In the genomic region with DNA sequence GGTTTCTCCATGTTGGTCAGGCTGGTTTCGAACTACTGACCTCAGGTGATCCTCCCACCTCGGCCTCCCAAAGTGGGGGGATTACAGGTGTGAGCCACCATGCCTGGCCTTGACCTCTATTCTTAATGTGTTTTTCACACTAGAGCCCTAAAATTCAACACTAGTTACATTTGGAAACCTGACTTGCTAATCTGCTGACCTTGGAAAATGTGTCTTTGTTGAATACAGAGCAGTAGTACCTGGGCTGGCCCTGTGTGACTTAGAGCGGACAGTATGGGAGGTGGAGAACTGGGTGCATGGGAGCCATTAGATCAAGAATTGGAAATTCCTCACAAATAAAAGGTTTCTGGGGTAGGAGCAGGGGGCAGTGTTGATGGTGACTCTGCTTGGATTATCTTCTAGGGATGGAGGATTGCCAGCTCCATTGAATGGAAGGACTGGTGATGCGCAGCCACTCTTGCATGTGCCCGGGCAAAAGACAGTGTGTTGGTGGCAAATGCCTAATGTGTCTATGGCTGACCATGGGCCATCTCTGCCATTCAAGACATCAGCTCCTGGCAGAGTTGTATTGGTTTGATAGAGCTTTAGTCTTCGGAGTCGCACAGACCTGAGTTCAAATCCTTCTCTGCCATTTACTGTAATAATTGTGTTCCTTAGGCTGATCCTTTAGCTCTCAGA, we compare ENCODE assay signal across 19 cellular contexts. TPM values are rescaled to one million over a fixed set of nuclear protein-coding genes. Genes with fewer than 3 reads are reported as not detected.
DNase-seq lines count a peak whose midpoint lies in the region; ATAC-seq and TF ChIP-seq lines count a peak whose summit lies in the region.
"Had no signal": no experiment of that assay in that cellular context is flagged by ENCODE, and none has a peak within 500 bp of the region (broad histone marks: within the 10 kb centered on the region; RNA-seq: fewer than 3 reads in every experiment).

No MANE protein-coding gene starts in this region.

- peaks cover 82% of the 10 kb centered on the region for H4K20me1 ChIP-seq in osteoblast (ENCODE audit: insufficient read depth, low read length)

- POLR2A ChIA-PET in CD8-positive, alpha-beta memory T cell (lab: Charles Lee), result no interaction called here
- POLR2A ChIA-PET in naive thymus-derived CD4-positive, alpha-beta T cell (lab: Charles Lee), result no interaction called here

- no peak overlapping the region for H3K4me3 Mint-ChIP-seq in activated T-cell treated with anti-CD3 and anti-CD28 coated beads, Interleukin-2, amount 50 U/mL, for 24 hours
- H3K4me3 Mint-ChIP-seq in CD8-positive, alpha-beta memory T cell, result no peak overlapping the region
- H3K4me3 Mint-ChIP-seq in brain, result no peak overlapping the region
- peak overlapping the region in 1 of 10 donors; percentile 10 for H3K4me3 Mint-ChIP-seq in naive thymus-derived CD4-positive, alpha-beta T cell
- no peak overlapping the region for H3K4me3 Mint-ChIP-seq in activated T-helper 2 cell treated with anti-CD3 and anti-CD28 coated beads, Interferon-gamma antibody, Interleukin-2, Interleukin-4, amounts not matched to agents 10 μg/mL and 5 μg/mL and 100 μg/mL, durations not matched to agents 14 hours and 24 hours and 36 hours (ENCODE audit: low read depth)
- no peak overlapping the region for H3K4me3 Mint-ChIP-seq in HFFc6
- H3K4me3 Mint-ChIP-seq: CD8-positive, alpha-beta T cell had no signal

- H3K79me2 ChIP-seq in osteoblast (ENCODE audit: insufficient read depth, low read length), result peaks cover 88% of the 10 kb centered on the region

- H3K9me3 ChIP-seq in CD8-positive, alpha-beta memory T cell (ENCODE audit: low read length), result no peaks in the 10 kb centered on the region
- no peaks in the 10 kb centered on the region for H3K9me3 ChIP-seq in naive thymus-derived CD4-positive, alpha-beta T cell (ENCODE audit: control insufficient read depth in 2 of 3, low read length in 3 of 3)
- no peaks in the 10 kb centered on the region for H3K9me3 ChIP-seq in osteoblast (ENCODE audit: low read depth, low read length)
- H3K9me3 ChIP-seq: BE2C had no signal

- no peak overlapping the region for H3K4me2 ChIP-seq in osteoblast (ENCODE audit: insufficient read depth, low read length)
- H3K4me2 ChIP-seq: PC-9 had no signal

- H3K36me3 Mint-ChIP-seq in activated T-cell treated with anti-CD3 and anti-CD28 coated beads, Interleukin-2, amount 50 U/mL, for 24 hours (ENCODE audit: low read depth), result peaks cover 41% of the 10 kb centered on the region
- peaks cover 0 to 35% (median 2%) of the 10 kb centered on the region in 3 donors for H3K36me3 Mint-ChIP-seq in CD8-positive, alpha-beta memory T cell
- H3K36me3 Mint-ChIP-seq in brain, result peaks cover 14% of the 10 kb centered on the region
- H3K36me3 Mint-ChIP-seq in naive thymus-derived CD4-positive, alpha-beta T cell, result peaks cover 0 to 20% (median 5%) of the 10 kb centered on the region in 5 donors
- peaks cover 9% of the 10 kb centered on the region for H3K36me3 Mint-ChIP-seq in activated T-helper 2 cell treated with anti-CD3 and anti-CD28 coated beads, Interferon-gamma antibody, Interleukin-2, Interleukin-4, amounts not matched to agents 10 μg/mL and 5 μg/mL and 100 μg/mL, durations not matched to agents 14 hours and 24 hours and 36 hours (ENCODE audit: low read depth)
- no peaks in the 10 kb centered on the region for H3K36me3 Mint-ChIP-seq in HFFc6 (ENCODE audit: low read depth)

- intact Hi-C loops in naive thymus-derived CD4-positive, alpha-beta T cell (cut with micrococcal nuclease), result no loop called here
- intact Hi-C loops in activated T-helper 2 cell treated with anti-CD3 and anti-CD28 coated beads, Interferon-gamma antibody, Interleukin-2, Interleukin-4, amounts not matched to agents 10 μg/mL and 5 μg/mL and 100 μg/mL, durations not matched to agents 14 hours and 24 hours and 36 hours (cut with micrococcal nuclease), result no loop called here

- no peak for ATAC-seq in naive thymus-derived CD4-positive, alpha-beta T cell
- ATAC-seq: CD8-positive, alpha-beta T cell had no signal

- H2AFZ ChIP-seq in osteoblast (ENCODE audit: low read length), result no peak overlapping the region
- H2AFZ ChIP-seq: PC-9 had no signal

- H3K27me3 ChIP-seq in CD8-positive, alpha-beta memory T cell (ENCODE audit: insufficient read depth, low read length, poor library complexity, severe bottlenecking), result no peaks in the 10 kb centered on the region
- H3K27me3 ChIP-seq in naive thymus-derived CD4-positive, alpha-beta T cell (ENCODE audit: control insufficient read depth in 2 of 2, insufficient read depth in 2 of 2, low read length in 2 of 2), result no peaks in the 10 kb centered on the region
- no peaks in the 10 kb centered on the region for H3K27me3 ChIP-seq in osteoblast (ENCODE audit: insufficient read depth, low read length)
- H3K27me3 ChIP-seq: BE2C had no signal

- no peaks in the 10 kb centered on the region for H3K27me3 Mint-ChIP-seq in activated T-cell treated with anti-CD3 and anti-CD28 coated beads, Interleukin-2, amount 50 U/mL, for 24 hours
- H3K27me3 Mint-ChIP-seq in CD8-positive, alpha-beta memory T cell, result peaks cover 0 to 3% of the 10 kb centered on the region in 2 donors
- H3K27me3 Mint-ChIP-seq in brain, result no peaks in the 10 kb centered on the region
- no peaks in the 10 kb centered on the region for H3K27me3 Mint-ChIP-seq in naive thymus-derived CD4-positive, alpha-beta T cell
- H3K27me3 Mint-ChIP-seq in activated T-helper 2 cell treated with anti-CD3 and anti-CD28 coated beads, Interferon-gamma antibody, Interleukin-2, Interleukin-4, amounts not matched to agents 10 μg/mL and 5 μg/mL and 100 μg/mL, durations not matched to agents 14 hours and 24 hours and 36 hours (ENCODE audit: low read depth), result no peaks in the 10 kb centered on the region
- H3K27me3 Mint-ChIP-seq in HFFc6 (ENCODE audit: insufficient read depth), result no peaks in the 10 kb centered on the region; the same call in 1 of the 2 replicates

- H3K4me3 ChIP-seq in CD8-positive, alpha-beta memory T cell (ENCODE audit: low read length), result no peak overlapping the region
- no peak overlapping the region for H3K4me3 ChIP-seq in naive thymus-derived CD4-positive, alpha-beta T cell (ENCODE audit: low read length)
- H3K4me3 ChIP-seq in osteoblast (ENCODE audit: insufficient read depth, low read length), result no peak overlapping the region
- H3K4me3 ChIP-seq: PC-9 had no signal

- no peak for DNase-seq in activated T-cell treated with anti-CD3 and anti-CD28 coated beads, Interleukin-2, amount 50 U/mL, for 24 hours
- DNase-seq in activated T-cell treated with anti-CD3 and anti-CD28 coated beads, Interleukin-2, amount 50 U/mL, for 48 hours, result no peak
- no peak for DNase-seq in CD8-positive, alpha-beta memory T cell
- DNase-seq in naive thymus-derived CD4-positive, alpha-beta T cell, result no peak
- no peak for DNase-seq in activated T-helper 2 cell treated with anti-CD3 and anti-CD28 coated beads, Interferon-gamma antibody, Interleukin-2, Interleukin-4, amounts not matched to agents 10 μg/mL and 5 μg/mL and 100 μg/mL, durations not matched to agents 14 hours and 24 hours and 36 hours (ENCODE audit: low spot score)
- DNase-seq in HFFc6, result no peak
- no peak for DNase-seq in osteoblast (ENCODE audit: insufficient read length, low spot score, missing footprints)
- DNase-seq: 8988T; BE2C; CD8-positive, alpha-beta T cell; DMS79 treated with DMSO at 0.1 percent for 48 hours; H7; NCI-H1048; NCI-H2029; NCI-H526 treated with DMSO at 0.1 percent for 48 hours; PC-9; SIG-M5 had no signal

- TF ChIP-seq CTCF in brain (conservative IDR thresholded peaks at IDR 0.05) (no peak), HFFc6 (IDR thresholded peaks at IDR 0.05) (no peak), osteoblast (IDR thresholded peaks at IDR 0.05; ENCODE audit: extremely low read depth, low read depth, low read length) (no peak)

- H3K4me1 Mint-ChIP-seq in activated T-cell treated with anti-CD3 and anti-CD28 coated beads, Interleukin-2, amount 50 U/mL, for 24 hours (ENCODE audit: low read depth), result peaks cover 81% of the 10 kb centered on the region
- H3K4me1 Mint-ChIP-seq in CD8-positive, alpha-beta memory T cell, result peaks cover 80 to 96% (median 95%) of the 10 kb centered on the region in 3 donors
- H3K4me1 Mint-ChIP-seq in brain (peaks cover 63% of the 10 kb centered on the region), HFFc6 (ENCODE audit: low read depth) (peaks cover 10% of the 10 kb centered on the region)
- peaks cover 33 to 98% (median 92%) of the 10 kb centered on the region in 7 donors for H3K4me1 Mint-ChIP-seq in naive thymus-derived CD4-positive, alpha-beta T cell
- H3K4me1 Mint-ChIP-seq in activated T-helper 2 cell treated with anti-CD3 and anti-CD28 coated beads, Interferon-gamma antibody, Interleukin-2, Interleukin-4, amounts not matched to agents 10 μg/mL and 5 μg/mL and 100 μg/mL, durations not matched to agents 14 hours and 24 hours and 36 hours (ENCODE audit: low read depth), result peaks cover 10% of the 10 kb centered on the region

- peaks cover 31% of the 10 kb centered on the region for H3K4me1 ChIP-seq in CD8-positive, alpha-beta memory T cell (ENCODE audit: insufficient read depth, low read length)
- peaks cover 0 to 25% of the 10 kb centered on the region in 2 donors for H3K4me1 ChIP-seq in naive thymus-derived CD4-positive, alpha-beta T cell (ENCODE audit: control insufficient read depth in 2 of 2, insufficient read depth in 2 of 2, low read length in 2 of 2)
- H3K4me1 ChIP-seq in osteoblast (ENCODE audit: insufficient read depth, low read length), result peaks cover 5% of the 10 kb centered on the region

- no peak overlapping the region for H3K27ac ChIP-seq in CD8-positive, alpha-beta memory T cell (ENCODE audit: low read depth, low read length)
- no peak overlapping the region for H3K27ac ChIP-seq in naive thymus-derived CD4-positive, alpha-beta T cell (ENCODE audit: low read depth, low read length)
- H3K27ac ChIP-seq in osteoblast (ENCODE audit: low read depth, low read length), result no peak overlapping the region
- H3K27ac ChIP-seq: PC-9, RWPE1 had no signal

- CTCF ChIA-PET in CD8-positive, alpha-beta memory T cell (lab: Charles Lee), result interaction anchor here (0.7 to 0.8 kb wide), 2 partner anchors 9 to 22 kb away, joined by 3 to 5 read pairs; no protein-coding TSS in a partner anchor
- CTCF ChIA-PET in naive thymus-derived CD4-positive, alpha-beta T cell (lab: Charles Lee), result interaction anchor here (1.1 kb wide), 1 partner anchor 13 kb away, joined by 4 read pairs; no protein-coding TSS in a partner anchor

- peak overlapping the region; percentile 30 for H3K27ac Mint-ChIP-seq in activated T-cell treated with anti-CD3 and anti-CD28 coated beads, Interleukin-2, amount 50 U/mL, for 24 hours
- peak overlapping the region in 5 of 8 donors; percentile 7 to 64 (median 32) for H3K27ac Mint-ChIP-seq in CD8-positive, alpha-beta memory T cell
- H3K27ac Mint-ChIP-seq in brain, result peak overlapping the region in 3 of 5 experiments; percentile 25 to 78 (median 34)
- peak overlapping the region in 5 of 9 donors; percentile 6 to 87 (median 77) for H3K27ac Mint-ChIP-seq in naive thymus-derived CD4-positive, alpha-beta T cell
- H3K27ac Mint-ChIP-seq in activated T-helper 2 cell treated with anti-CD3 and anti-CD28 coated beads, Interferon-gamma antibody, Interleukin-2, Interleukin-4, amounts not matched to agents 10 μg/mL and 5 μg/mL and 100 μg/mL, durations not matched to agents 14 hours and 24 hours and 36 hours, result no peak overlapping the region
- no peak overlapping the region for H3K27ac Mint-ChIP-seq in HFFc6

- H3K36me3 ChIP-seq in CD8-positive, alpha-beta memory T cell (ENCODE audit: insufficient read depth, low read length), result no peaks in the 10 kb centered on the region
- H3K36me3 ChIP-seq in naive thymus-derived CD4-positive, alpha-beta T cell (ENCODE audit: control insufficient read depth in 2 of 3, insufficient read depth in 3 of 3, low read length in 3 of 3), result no peaks in the 10 kb centered on the region
- H3K36me3 ChIP-seq in osteoblast (ENCODE audit: insufficient read depth, low read length), result no peaks in the 10 kb centered on the region
- H3K36me3 ChIP-seq: BE2C had no signal

- H3K9me3 Mint-ChIP-seq in activated T-cell treated with anti-CD3 and anti-CD28 coated beads, Interleukin-2, amount 50 U/mL, for 24 hours, result no peaks in the 10 kb centered on the region
- no peaks in the 10 kb centered on the region for H3K9me3 Mint-ChIP-seq in CD8-positive, alpha-beta memory T cell
- H3K9me3 Mint-ChIP-seq in brain, result no peaks in the 10 kb centered on the region
- no peaks in the 10 kb centered on the region for H3K9me3 Mint-ChIP-seq in naive thymus-derived CD4-positive, alpha-beta T cell
- no peaks in the 10 kb centered on the region for H3K9me3 Mint-ChIP-seq in activated T-helper 2 cell treated with anti-CD3 and anti-CD28 coated beads, Interferon-gamma antibody, Interleukin-2, Interleukin-4, amounts not matched to agents 10 μg/mL and 5 μg/mL and 100 μg/mL, durations not matched to agents 14 hours and 24 hours and 36 hours
- no peaks in the 10 kb centered on the region for H3K9me3 Mint-ChIP-seq in HFFc6
- H3K9me3 Mint-ChIP-seq: CD8-positive, alpha-beta T cell had no signal

RNA-seq across cellular contexts. Expression of a gene that starts 53.4 kb away (rescaled TPM):
- 100 to 1,000 TPM; 159 to 160 TPM for total RNA-seq in CD8-positive, alpha-beta memory T cell
- polyA plus RNA-seq in CD8-positive, alpha-beta memory T cell, result 230 TPM
- polyA plus RNA-seq in brain (ENCODE audit: insufficient read depth, low read depth, low replicate concordance), result 413 TPM
- 100 to 1,000 TPM in 4 of 5 experiments, 10 to 100 TPM in 1; 99.0 to 167 (median 111) TPM for total RNA-seq in naive thymus-derived CD4-positive, alpha-beta T cell
- 100 to 1,000 TPM; 169 to 202 TPM for polyA plus RNA-seq in naive thymus-derived CD4-positive, alpha-beta T cell
- total RNA-seq in activated T-helper 2 cell treated with anti-CD3 and anti-CD28 coated beads, Interferon-gamma antibody, Interleukin-2, Interleukin-4, amounts not matched to agents 10 μg/mL and 5 μg/mL and 100 μg/mL, durations not matched to agents 14 hours and 24 hours and 36 hours, result 149 and 153 TPM in 2 replicates
- total RNA-seq in HFFc6 (2021; fragmentation: NEBNext Ultra II Directional; extraction: Animal tissue kit (Norgen Biotek cat#: 25700)), result 100 to 1,000 TPM; 108 to 124 (median 118) TPM
- 72.5 and 77.1 TPM in 2 replicates for total RNA-seq in osteoblast

Comparison
In these comparisons a context has a peak if more than half of its experiments do, and no peak if none do; other contexts are left out.
1. H3K27ac Mint-ChIP-seq: peak in activated T-cell treated with anti-CD3 and anti-CD28 coated beads, Interleukin-2, amount 50 U/mL, for 24 hours (single experiment), CD8-positive, alpha-beta memory T cell (5 of 8), brain (3 of 5) and naive thymus-derived CD4-positive, alpha-beta T cell (5 of 9); none in activated T-helper 2 cell treated with anti-CD3 and anti-CD28 coated beads, Interferon-gamma antibody, Interleukin-2, Interleukin-4, amounts not matched to agents 10 μg/mL and 5 μg/mL and 100 μg/mL, durations not matched to agents 14 hours and 24 hours and 36 hours (single experiment) and HFFc6 (single experiment).